Comparison of ENCODE assay signal across 8 cellular contexts in genomic region chr1:869499-870244, GRCh38. TPM values are rescaled to one million over a fixed set of nuclear protein-coding genes. Genes with fewer than 3 reads are reported as not detected.
DNase-seq lines count a peak whose midpoint lies in the region; ATAC-seq, FAIRE-seq and TF ChIP-seq lines count a peak whose summit lies in the region.

No MANE protein-coding gene starts in this region.

- TF ChIP-seq POLR2A in NB4 (IDR thresholded peaks at IDR 0.05; ENCODE audit: extremely low read depth, insufficient read length): no peak
- no peak for TF ChIP-seq POLR2A in body of pancreas (IDR thresholded peaks at IDR 0.05)

- dilution Hi-C loops in keratinocyte (cut with MboI; ENCODE audit: extremely low pct_ligation_motif_present, low sequenced_read_pairs): no loop called here

- H3K4me1 ChIP-seq in body of pancreas: peaks cover 8% of the 10 kb centered on the region
- H3K4me1 ChIP-seq in keratinocyte (ENCODE audit: control insufficient read depth, extremely low read depth, insufficient read depth, low read length): no peaks in the 10 kb centered on the region

- H4K20me1 ChIP-seq in keratinocyte (ENCODE audit: control insufficient read depth, extremely low read depth, insufficient read depth, low read length): no peaks in the 10 kb centered on the region

- intact Hi-C loops in body of pancreas (cut with DNase I): no loop called here

- no peaks in the 10 kb centered on the region for H3K27me3 ChIP-seq in WERI-Rb-1 (ENCODE audit: insufficient read depth, low read depth, severe bottlenecking)
- H3K27me3 ChIP-seq in body of pancreas: no peaks in the 10 kb centered on the region
- peaks cover 5% of the 10 kb centered on the region for H3K27me3 ChIP-seq in keratinocyte (ENCODE audit: control insufficient read depth, extremely low read depth, insufficient read depth, low read length)

- peak; percentile 86 for ATAC-seq in body of pancreas
- no peak for ATAC-seq in GM18907 (IDR thresholded peaks at IDR 0.05; ENCODE audit: unreplicated experiment)
- ATAC-seq in GM18498 (IDR thresholded peaks at IDR 0.05; ENCODE audit: unreplicated experiment): no peak

- H3K9ac ChIP-seq in keratinocyte (ENCODE audit: control insufficient read depth, extremely low read depth, insufficient read depth, low read length): no peak overlapping the region

- no peak overlapping the region for H3K4me2 ChIP-seq in keratinocyte (ENCODE audit: control insufficient read depth, extremely low read depth, insufficient read depth, low read depth, low read length)

- H3K27ac ChIP-seq in WERI-Rb-1 (no peak overlapping the region), body of pancreas (no peak overlapping the region), keratinocyte (ENCODE audit: control insufficient read depth, insufficient read depth, low read length) (no peak overlapping the region)

- H3K9me1 ChIP-seq in keratinocyte (ENCODE audit: control insufficient read depth, extremely low read depth, insufficient read depth, low read length): no peaks in the 10 kb centered on the region

- H2AFZ ChIP-seq in keratinocyte (ENCODE audit: control insufficient read depth, low read length): no peak overlapping the region

- DNase-seq in GM10266 (ENCODE audit: extremely low spot score) (peak; percentile 84), NB4 (ENCODE audit: low read depth) (peak; percentile 60), WERI-Rb-1 (peak; percentile 79), body of pancreas (peak; percentile 68 to 79 (median 70)), keratinocyte (ENCODE audit: low read depth, low spot score) (no peak)
- DNase-seq in stimulated activated CD4-positive, alpha-beta T cell treated with anti-CD3 and anti-CD28 coated beads, Interleukin-1b, Interleukin-23, amount 100 ng/mL, for 24 hours (ENCODE audit: low read depth in 4 of 4, low spot score in 1 of 4): peak; percentile 58 to 68 (median 64)

- FAIRE-seq in keratinocyte (lab: Jason Lieb, UNC): no peak

- no peaks in the 10 kb centered on the region for H3K9me3 ChIP-seq in WERI-Rb-1 (ENCODE audit: severe bottlenecking)
- H3K9me3 ChIP-seq in body of pancreas: no peaks in the 10 kb centered on the region
- no peaks in the 10 kb centered on the region for H3K9me3 ChIP-seq in keratinocyte (ENCODE audit: control insufficient read depth, low read depth, low read length)

- H3K4me3 ChIP-seq in NB4 (ENCODE audit: low read depth, low read length) (no peak overlapping the region), WERI-Rb-1 (ENCODE audit: low read depth, low read length) (peak overlapping the region; percentile 35), body of pancreas (no peak overlapping the region), keratinocyte (ENCODE audit: control insufficient read depth in 2 of 3, extremely low read depth in 1 of 3, insufficient read depth in 2 of 3, low read depth in 1 of 3, low read length in 3 of 3) (no peak overlapping the region)

- WGBS in body of pancreas, 2 donors: 4 to 29% methylated on average over 9 to 55 of the region's 55 CpGs

- TF ChIP-seq CTCF in GM10266 (IDR thresholded peaks at IDR 0.05; ENCODE audit: control insufficient read depth, insufficient read depth, low read depth, missing control alignments) (peak; percentile 93), NB4 (IDR thresholded peaks at IDR 0.05; ENCODE audit: low read depth, low read length) (peak; percentile 41), WERI-Rb-1 (IDR thresholded peaks at IDR 0.05; ENCODE audit: low read depth, low read length) (peak; percentile 81), body of pancreas (IDR thresholded peaks at IDR 0.05) (peak; percentile 25 to 94 (median 82)), keratinocyte (optimal IDR thresholded peaks at IDR 0.05 in 1 of 3, IDR thresholded peaks at IDR 0.05 in 1 of 3, conservative IDR thresholded peaks at IDR 0.05 in 1 of 3; ENCODE audit: extremely low read depth in 1 of 3, insufficient read depth in 2 of 3, low read length in 3 of 3) (peak in 2 of 3 experiments; percentile 68 to 73)

- H3K79me2 ChIP-seq in keratinocyte (ENCODE audit: control insufficient read depth, insufficient read depth, low read length): no peaks in the 10 kb centered on the region

- H3K36me3 ChIP-seq in WERI-Rb-1 (no peaks in the 10 kb centered on the region), body of pancreas (replicated peaks in 1 of 2; ENCODE audit: insufficient read depth in 1 of 2, low read depth in 2 of 2) (no peaks in the 10 kb centered on the region), keratinocyte (ENCODE audit: control insufficient read depth in 2 of 2, extremely low read depth in 1 of 2, insufficient read depth in 2 of 2, low read length in 2 of 2) (no peaks in the 10 kb centered on the region)

RNA-seq across cellular contexts. Expression of gene SAMD11, which starts 54.1 kb away (rescaled TPM):
- 1 to 10 TPM; 2.1 to 2.3 TPM for total RNA-seq in body of pancreas
- polyA plus RNA-seq in keratinocyte: 0.03 TPM in 1 of 3 replicates, not detected in the others
- polyA plus RNA-seq in keratinocyte (2011; ENCODE audit: low read depth): not detected
- 0.05 TPM in 1 of 2 replicates, not detected in the other for polyA plus RNA-seq in keratinocyte (2011; cell fraction: cytosol; rRNA removed)
- polyA plus RNA-seq in keratinocyte (2011; cell fraction: nucleus; rRNA removed): 0.08 TPM in 1 of 2 replicates, not detected in the other
- polyA plus RNA-seq in keratinocyte (2012; ENCODE audit: low replicate concordance): 0.20 TPM in 1 of 2 replicates, not detected in the other
- not detected in 3 replicates for polyA minus RNA-seq in keratinocyte
- 8.2 TPM for polyA minus RNA-seq in keratinocyte (2011; cell fraction: cytosol; rRNA and poly(A)+ RNA removed)
- polyA minus RNA-seq in keratinocyte (2011; cell fraction: nucleus; rRNA and poly(A)+ RNA removed): 0.39 and 0.95 TPM in 2 replicates

Comparison
In these comparisons a context has a peak if more than half of its experiments do, and no peak if none do; other contexts are left out.
1. CTCF ChIP-seq: peak in every context shown above with its lines; median percentile 93 in GM10266; 82 in body of pancreas; 81 in WERI-Rb-1; 70 in keratinocyte; 41 in NB4.